ENCODE assay signal across 25 cellular contexts in the genomic region with DNA sequence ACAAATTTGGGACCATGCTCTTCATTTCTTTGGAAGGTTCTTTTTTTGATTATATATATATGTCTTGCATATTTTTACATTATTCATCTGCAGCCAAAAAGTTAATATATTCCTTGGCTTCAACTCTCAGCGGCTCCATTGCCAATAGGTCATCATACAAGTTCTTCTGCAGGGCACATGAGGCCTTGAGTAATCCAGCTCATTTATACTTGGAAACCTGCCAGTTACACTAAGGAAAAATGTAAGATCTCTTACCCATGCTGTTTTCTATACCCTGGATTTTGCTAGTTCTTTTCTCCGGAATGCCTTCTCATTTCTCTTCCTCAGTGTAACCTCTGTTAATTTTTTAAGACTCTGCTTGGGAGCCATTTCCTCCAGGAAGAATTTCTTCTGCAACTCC.
DNase-seq lines count a peak whose midpoint lies in the region; ATAC-seq and TF ChIP-seq lines count a peak whose summit lies in the region.
"Had no signal": no experiment of that assay in that cellular context is flagged by ENCODE, and none has a peak within 500 bp of the region (broad histone marks: within the 10 kb centered on the region; RNA-seq: fewer than 3 reads in every experiment).

No MANE protein-coding gene starts in this region.

- peaks cover 4% of the 10 kb centered on the region for H3K27me3 Mint-ChIP-seq in type B pancreatic cell
- H3K27me3 Mint-ChIP-seq: activated CD8-positive, alpha-beta T cell treated with anti-CD3 and anti-CD28 coated beads for 36 hours; naive thymus-derived CD4-positive, alpha-beta T cell had no signal

- H3K36me3 Mint-ChIP-seq in type B pancreatic cell, result no peaks in the 10 kb centered on the region
- H3K36me3 Mint-ChIP-seq: naive thymus-derived CD4-positive, alpha-beta T cell had no signal

- H3K4me3 Mint-ChIP-seq in type B pancreatic cell, result no peak overlapping the region
- H3K4me3 Mint-ChIP-seq: activated CD8-positive, alpha-beta T cell treated with anti-CD3 and anti-CD28 coated beads for 36 hours; naive thymus-derived CD4-positive, alpha-beta T cell had no signal

- no peak for TF ChIP-seq CTCF in retinal pigment epithelial cell (conservative IDR thresholded peaks at IDR 0.05; ENCODE audit: low read depth, low read length)
- TF ChIP-seq CTCF in type B pancreatic cell (conservative IDR thresholded peaks at IDR 0.05), result no peak

- ATAC-seq in HG03139 (IDR thresholded peaks at IDR 0.05; ENCODE audit: unreplicated experiment), result no peak
- no peak for ATAC-seq in GM19035 (IDR thresholded peaks at IDR 0.05; ENCODE audit: unreplicated experiment)
- ATAC-seq: activated CD8-positive, alpha-beta T cell treated with anti-CD3 and anti-CD28 coated beads for 36 hours; left ventricle myocardium superior; naive thymus-derived CD4-positive, alpha-beta T cell; PC-3; SK-N-SH treated with all-trans-retinoic acid at 6 μM for 48 hours had no signal

- no peaks in the 10 kb centered on the region for H3K4me1 Mint-ChIP-seq in type B pancreatic cell (ENCODE audit: unreplicated experiment)

- DNase-seq in EL (peak; percentile 14), NCI-H82 treated with DMSO at 0.1 percent for 48 hours (lab: John Stamatoyannopoulos, UW; ENCODE audit: unreplicated experiment) (peak; percentile 46), fibroblast of gingiva (ENCODE audit: low read depth) (peak; percentile 3), retinal pigment epithelial cell (ENCODE audit: low read depth) (peak; percentile 85), type B pancreatic cell (ENCODE audit: extremely low spot score, unreplicated experiment) (no peak)
- DNase-seq: activated CD8-positive, alpha-beta T cell treated with anti-CD3 and anti-CD28 coated beads for 36 hours; activated effector memory CD4-positive, alpha-beta T cell treated with anti-CD3 and anti-CD28 coated beads, Interleukin-2, amount 50 U/mL, for 16 hours; brain microvascular endothelial cell; colonic mucosa; COR-L47; effector memory CD4-positive, alpha-beta T cell; erythroblast; KBM-7; left ventricle myocardium superior; naive thymus-derived CD4-positive, alpha-beta T cell; NCI-H1417 treated with DMSO at 0.1 percent for 48 hours; NCI-H2081 treated with DMSO at 0.1 percent for 48 hours; nucleus accumbens; PC-3; small intestine; stimulated activated CD8-positive, alpha-beta memory T cell treated with anti-CD3 and anti-CD28 coated beads, Interleukin-4, amount 100 ng/mL, for 48 hours; transverse colon had no signal

- H3K27ac Mint-ChIP-seq in type B pancreatic cell, result no peak overlapping the region
- H3K27ac Mint-ChIP-seq: activated CD8-positive, alpha-beta T cell treated with anti-CD3 and anti-CD28 coated beads for 36 hours; naive thymus-derived CD4-positive, alpha-beta T cell had no signal

- no peaks in the 10 kb centered on the region for H3K9me3 Mint-ChIP-seq in type B pancreatic cell
- H3K9me3 Mint-ChIP-seq: activated CD8-positive, alpha-beta T cell treated with anti-CD3 and anti-CD28 coated beads for 36 hours had no signal

- no peak overlapping the region for H3K4me3 ChIP-seq in retinal pigment epithelial cell (ENCODE audit: low read length)
- H3K4me3 ChIP-seq: colonic mucosa, transverse colon had no signal
